Comparison of ENCODE assay signal across 8 cellular contexts in genomic region chr12:48957141-48958048, GRCh38. TPM values are rescaled to one million over a fixed set of nuclear protein-coding genes. Genes with fewer than 3 reads are reported as not detected.
A peak's percentile ranks its signal among the peaks of the same experiment; 100 is the strongest.
DNase-seq lines count a peak whose midpoint lies in the region; ATAC-seq and FAIRE-seq lines count a peak whose summit lies in the region.

Gene ARF3 (minus strand): TSS chr12:48957487. CDS start chr12:48941095, 16,392 bp downstream.

- H3K9me3 ChIP-seq in CD4-positive, alpha-beta memory T cell (ENCODE audit: control insufficient read depth in 1 of 2, low read length in 2 of 2) = no peaks in the 10 kb centered on the region
- no peaks in the 10 kb centered on the region for H3K9me3 ChIP-seq in mesenchymal stem cell (ENCODE audit: control insufficient read depth, low read length)

- H3K9ac ChIP-seq in mesenchymal stem cell (ENCODE audit: low read length) = peak within 1 kb of the TSS; percentile 85

- no peaks in the 10 kb centered on the region for H3K79me1 ChIP-seq in mesenchymal stem cell (replicated peaks; ENCODE audit: low read length, poor library complexity, severe bottlenecking)

- peak within 1 kb of the TSS; percentile 95 for H2BK15ac ChIP-seq in mesenchymal stem cell (ENCODE audit: low read depth, poor library complexity, severe bottlenecking)

- intact Hi-C loops in CD4-positive, alpha-beta memory T cell (cut with micrococcal nuclease) = loop anchor here (1.0 to 2.0 kb wide), 3 partner anchors 21 to 33 kb away; partner anchors contain the start of genes FKBP11 and WNT1

- H2AFZ ChIP-seq in mesenchymal stem cell (ENCODE audit: low read depth, low read length) = peak within 1 kb of the TSS; percentile 75

- peaks cover 34% of the 10 kb centered on the region for H3K4me1 ChIP-seq in CD4-positive, alpha-beta memory T cell (ENCODE audit: insufficient read depth, low read length)
- peaks cover 8% of the 10 kb centered on the region for H3K4me1 ChIP-seq in mesenchymal stem cell (ENCODE audit: control insufficient read depth, insufficient read depth, low read depth, low read length)

- peak; percentile 82 for ATAC-seq in GM19467 (IDR thresholded peaks at IDR 0.05; ENCODE audit: unreplicated experiment)
- ATAC-seq in effector memory CD8-positive, alpha-beta T cell (replicated peaks) = peak; percentile 92

- H3K27ac ChIP-seq in CD4-positive, alpha-beta memory T cell (ENCODE audit: low read depth, low read length) = peak within 1 kb of the TSS; percentile 73
- H3K27ac ChIP-seq in mesenchymal stem cell (ENCODE audit: low read length, poor library complexity, severe bottlenecking) = peak within 1 kb of the TSS; percentile 81

- CTCF ChIA-PET in CD4-positive, alpha-beta memory T cell (lab: Charles Lee; ENCODE audit: partially characterized antibody) = interaction anchor here (0.7 to 6.6 kb wide), 22 partner anchors 9 to 988 kb away, joined by 3 to 72 read pairs (median 4); partner anchors contain the start of genes DDX23, TUBA1B and WNT1

- under 1% methylated on average over 53 of the region's 58 CpGs for WGBS in mesenchymal stem cell

- H2AK5ac ChIP-seq in mesenchymal stem cell (ENCODE audit: low read length, severe bottlenecking) = peak within 1 kb of the TSS; percentile 31

- no peaks in the 10 kb centered on the region for H3K36me3 ChIP-seq in CD4-positive, alpha-beta memory T cell (ENCODE audit: insufficient read depth, low read length)
- H3K36me3 ChIP-seq in mesenchymal stem cell (ENCODE audit: control insufficient read depth in 1 of 2, insufficient read depth in 2 of 2, low read depth in 1 of 2, low read length in 2 of 2) = peaks cover 6 to 25% of the 10 kb centered on the region in 2 experiments

- peaks cover 6 to 26% of the 10 kb centered on the region in 2 donors for H3K36me3 Mint-ChIP-seq in CD4-positive, alpha-beta memory T cell
- H3K36me3 Mint-ChIP-seq in effector memory CD8-positive, alpha-beta T cell (ENCODE audit: insufficient read depth) = peaks cover 11% of the 10 kb centered on the region

- peak; percentile 59 for FAIRE-seq in HTR-8/SVneo (lab: Jason Lieb, UNC)

- H3K4me3 ChIP-seq in CD4-positive, alpha-beta memory T cell (ENCODE audit: low read length in 2 of 2) = peak within 1 kb of the TSS; percentile 45 to 71
- H3K4me3 ChIP-seq in mesenchymal stem cell (ENCODE audit: insufficient read depth in 1 of 2, low read depth in 1 of 2, low read length in 2 of 2) = peak within 1 kb of the TSS; percentile 84 to 97

- peak within 1 kb of the TSS; percentile 91 to 97 (median 95) for H3K27ac Mint-ChIP-seq in CD4-positive, alpha-beta memory T cell
- peak within 1 kb of the TSS; percentile 95 to 96 for H3K27ac Mint-ChIP-seq in effector memory CD8-positive, alpha-beta T cell

- POLR2A ChIA-PET in CD4-positive, alpha-beta memory T cell (lab: Charles Lee; ENCODE audit: partially characterized antibody) = interaction anchor here (0.6 to 3.3 kb wide), 29 partner anchors 11 to 784 kb away, joined by 3 to 55 read pairs (median 5); partner anchors contain the start of genes DDX23, FKBP11, KMT2D and RND1

- peak within 1 kb of the TSS; percentile 71 for H2BK120ac ChIP-seq in mesenchymal stem cell (ENCODE audit: low read depth, low read length)

- peak; percentile 91 to 93 (median 93) for DNase-seq in CD4-positive, alpha-beta memory T cell
- DNase-seq in HTR-8/SVneo (ENCODE audit: insufficient read length, low spot score) (peak; percentile 96), NOMO-1 treated with DMSO at 0.1 percent for 48 hours (lab: John Stamatoyannopoulos, UW; ENCODE audit: unreplicated experiment) (peak; percentile 86), mesenchymal stem cell (peak; percentile 94)
- DNase-seq in activated CD8-positive, alpha-beta memory T cell treated with anti-CD3 and anti-CD28 coated beads for 48 hours (ENCODE audit: low read depth in 2 of 3, low spot score in 2 of 3) = peak; percentile 75 to 88 (median 76)
- DNase-seq in effector memory CD8-positive, alpha-beta T cell = peak; percentile 86 to 88 (median 88)
- DNase-seq in stimulated activated CD8-positive, alpha-beta memory T cell treated with anti-CD3 and anti-CD28 coated beads, Interleukin-12 subunit alpha, Interleukin-12 subunit beta, amount 100 ng/mL, for 24 hours (ENCODE audit: extremely low read depth) = peak; percentile 75

- H2BK12ac ChIP-seq in mesenchymal stem cell (ENCODE audit: low read length in 2 of 2) = no peak within 1 kb of the TSS

- H3K23ac ChIP-seq in mesenchymal stem cell (ENCODE audit: low read length in 2 of 2) = peak within 1 kb of the TSS in 1 of 2 experiments; percentile 37

- H3K4me1 Mint-ChIP-seq in CD4-positive, alpha-beta memory T cell = peaks cover 27 to 54% (median 38%) of the 10 kb centered on the region in 4 donors
- H3K4me1 Mint-ChIP-seq in effector memory CD8-positive, alpha-beta T cell (ENCODE audit: low read depth in 2 of 2) = peaks cover 40 to 49% of the 10 kb centered on the region in 2 donors

- H3K18ac ChIP-seq in mesenchymal stem cell (ENCODE audit: low read depth in 1 of 2, low read length in 2 of 2) = peak within 1 kb of the TSS; percentile 97 to 98

- H4K8ac ChIP-seq in mesenchymal stem cell (ENCODE audit: low read length) = peak within 1 kb of the TSS; percentile 59

- H3K27me3 ChIP-seq in CD4-positive, alpha-beta memory T cell (ENCODE audit: insufficient read depth, low read length) = no peaks in the 10 kb centered on the region
- peaks cover 7 to 12% of the 10 kb centered on the region in 2 experiments for H3K27me3 ChIP-seq in mesenchymal stem cell (ENCODE audit: control insufficient read depth in 1 of 2, insufficient read depth in 1 of 2, low read length in 2 of 2)

- H4K91ac ChIP-seq in mesenchymal stem cell (ENCODE audit: low read length) = peak within 1 kb of the TSS; percentile 91

- peak within 1 kb of the TSS; percentile 25 to 95 for H3K14ac ChIP-seq in mesenchymal stem cell (ENCODE audit: low read length in 2 of 2)

- H3K4ac ChIP-seq in mesenchymal stem cell (ENCODE audit: low read depth in 1 of 2, low read length in 2 of 2) = peak within 1 kb of the TSS; percentile 99

- peaks cover 1 to 2% of the 10 kb centered on the region in 2 donors for H3K27me3 Mint-ChIP-seq in CD4-positive, alpha-beta memory T cell
- peaks cover 6 to 17% of the 10 kb centered on the region in 2 donors for H3K27me3 Mint-ChIP-seq in effector memory CD8-positive, alpha-beta T cell

- peak within 1 kb of the TSS; percentile 90 for H2BK5ac ChIP-seq in mesenchymal stem cell (ENCODE audit: low read depth, low read length, poor library complexity, severe bottlenecking)

- peaks cover 0 to 3% (median 0%) of the 10 kb centered on the region in 8 donors for H3K9me3 Mint-ChIP-seq in CD4-positive, alpha-beta memory T cell
- no peaks in the 10 kb centered on the region for H3K9me3 Mint-ChIP-seq in effector memory CD8-positive, alpha-beta T cell

- peak within 1 kb of the TSS; percentile 92 to 98 (median 96) for H3K4me3 Mint-ChIP-seq in CD4-positive, alpha-beta memory T cell
- H3K4me3 Mint-ChIP-seq in effector memory CD8-positive, alpha-beta T cell = peak within 1 kb of the TSS; percentile 97 to 99

- peak within 1 kb of the TSS; percentile 70 for H3K4me2 ChIP-seq in mesenchymal stem cell (ENCODE audit: low read length, poor library complexity, severe bottlenecking)

RNA-seq across cellular contexts. Expression of gene ARF3, which starts in this region (rescaled TPM):
- total RNA-seq in CD4-positive, alpha-beta memory T cell = 10 to 100 TPM; 69.8 to 77.5 TPM
- 10 to 100 TPM; 22.6 to 31.2 TPM for polyA plus RNA-seq in CD4-positive, alpha-beta memory T cell
- 112 TPM for polyA plus RNA-seq in mesenchymal stem cell (2013, experiment 1 of 2)
- polyA plus RNA-seq in mesenchymal stem cell (2013, experiment 2 of 2) = 114 TPM

Comparison
In these comparisons a context has a peak if more than half of its experiments do, and no peak if none do; other contexts are left out.
1. Peak in every context shown above with its lines: DNase-seq, ATAC-seq, H3K4me3 ChIP-seq and H3K27ac ChIP-seq.